1 cellular context compared by ENCODE assay signal in genomic region chr6:163137504-163137903, GRCh38.
TF ChIP-seq lines count a peak whose summit lies in the region.

No MANE protein-coding gene starts in this region.

TF ChIP-seq in GM23338, 12 proteins besides CTCF, POLR2A, EP300 and RAD21 (continued from another document):
- TF ChIP-seq, protein P1, sequence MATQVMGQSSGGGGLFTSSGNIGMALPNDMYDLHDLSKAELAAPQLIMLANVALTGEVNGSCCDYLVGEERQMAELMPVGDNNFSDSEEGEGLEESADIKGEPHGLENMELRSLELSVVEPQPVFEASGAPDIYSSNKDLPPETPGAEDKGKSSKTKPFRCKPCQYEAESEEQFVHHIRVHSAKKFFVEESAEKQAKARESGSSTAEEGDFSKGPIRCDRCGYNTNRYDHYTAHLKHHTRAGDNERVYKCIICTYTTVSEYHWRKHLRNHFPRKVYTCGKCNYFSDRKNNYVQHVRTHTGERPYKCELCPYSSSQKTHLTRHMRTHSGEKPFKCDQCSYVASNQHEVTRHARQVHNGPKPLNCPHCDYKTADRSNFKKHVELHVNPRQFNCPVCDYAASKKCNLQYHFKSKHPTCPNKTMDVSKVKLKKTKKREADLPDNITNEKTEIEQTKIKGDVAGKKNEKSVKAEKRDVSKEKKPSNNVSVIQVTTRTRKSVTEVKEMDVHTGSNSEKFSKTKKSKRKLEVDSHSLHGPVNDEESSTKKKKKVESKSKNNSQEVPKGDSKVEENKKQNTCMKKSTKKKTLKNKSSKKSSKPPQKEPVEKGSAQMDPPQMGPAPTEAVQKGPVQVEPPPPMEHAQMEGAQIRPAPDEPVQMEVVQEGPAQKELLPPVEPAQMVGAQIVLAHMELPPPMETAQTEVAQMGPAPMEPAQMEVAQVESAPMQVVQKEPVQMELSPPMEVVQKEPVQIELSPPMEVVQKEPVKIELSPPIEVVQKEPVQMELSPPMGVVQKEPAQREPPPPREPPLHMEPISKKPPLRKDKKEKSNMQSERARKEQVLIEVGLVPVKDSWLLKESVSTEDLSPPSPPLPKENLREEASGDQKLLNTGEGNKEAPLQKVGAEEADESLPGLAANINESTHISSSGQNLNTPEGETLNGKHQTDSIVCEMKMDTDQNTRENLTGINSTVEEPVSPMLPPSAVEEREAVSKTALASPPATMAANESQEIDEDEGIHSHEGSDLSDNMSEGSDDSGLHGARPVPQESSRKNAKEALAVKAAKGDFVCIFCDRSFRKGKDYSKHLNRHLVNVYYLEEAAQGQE (IDR thresholded peaks at IDR 0.05; ENCODE audit: unreplicated experiment) = no peak
- TF ChIP-seq EZH2 (IDR thresholded peaks at IDR 0.05; ENCODE audit: low read depth, unreplicated experiment) = no peak
- no peak for TF ChIP-seq JUNB (IDR thresholded peaks at IDR 0.05; ENCODE audit: unreplicated experiment)
TF ChIP-seq in GM23338: peak in this region for 0.
